ENCODE assay signal across 8 cellular contexts in genomic region chr3:177197041-177197933, GRCh38. TPM values are rescaled to one million over a fixed set of nuclear protein-coding genes. Genes with fewer than 3 reads are reported as not detected.
DNase-seq lines count a peak whose midpoint lies in the region; TF ChIP-seq lines count a peak whose summit lies in the region.

TSS of gene TBL1XR1 (minus strand) at chr3:177197482. CDS start at chr3:177064977, 132,505 bp downstream.

- H3K36me3 ChIP-seq in SK-N-SH (replicated peaks in 1 of 2; ENCODE audit: control insufficient read depth in 1 of 2, insufficient read depth in 2 of 2, low read length in 1 of 2), result no peaks in the 10 kb centered on the region

- H4K20me1 ChIP-seq in SK-N-SH (ENCODE audit: insufficient read depth), result peaks cover 23% of the 10 kb centered on the region

- H3K79me2 ChIP-seq in SK-N-SH (ENCODE audit: insufficient read depth), result peaks cover 45% of the 10 kb centered on the region

- POLR2A ChIA-PET in SK-N-SH (lab: Yijun Ruan, JAX), result interaction anchor here (0.6 to 4.2 kb wide), 5 partner anchors 146 to 364 kb away, joined by 3 to 51 read pairs (median 13); no protein-coding TSS in a partner anchor

- H3K4me1 ChIP-seq in SK-N-SH (ENCODE audit: control insufficient read depth in 1 of 2, insufficient read depth in 2 of 2, low read depth in 1 of 2, low read length in 1 of 2), result peaks cover 6 to 8% of the 10 kb centered on the region in 2 experiments; a peak in 3 of 4 replicates

- TF ChIP-seq EP300 in SK-N-SH (IDR thresholded peaks at IDR 0.05; ENCODE audit: borderline replicate concordance in 1 of 2, low read depth in 1 of 2, low read length in 1 of 2), result peak; percentile 40 to 89; a peak in 3 of 4 replicates

- CTCF ChIA-PET in SK-N-SH (lab: Yijun Ruan, JAX), result interaction anchor here (1.0 to 2.3 kb wide), 4 partner anchors 12 to 1188 kb away, joined by 4 to 8 read pairs (median 5); no protein-coding TSS in a partner anchor

- H3K27ac ChIP-seq in SK-N-SH (ENCODE audit: low read depth in 2 of 2, low read length in 1 of 2) (peak within 1 kb of the TSS; percentile 87 to 99), substantia nigra (ENCODE audit: low read depth, low read length, poor library complexity, severe bottlenecking) (peak within 1 kb of the TSS; percentile 86)

- under 1% methylated on average over 25 of the region's 119 CpGs for WGBS in SK-N-SH (ENCODE audit: low lambda C conversion rate)

- H2AFZ ChIP-seq in SK-N-SH (ENCODE audit: low read depth), result peak within 1 kb of the TSS; percentile 88

- H3K4me3 ChIP-seq in HFF-Myc (replicated peaks; ENCODE audit: low read depth, low read length), result peak within 1 kb of the TSS; percentile 97
- H3K4me3 ChIP-seq in NB4 (ENCODE audit: low read depth, low read length), result peak within 1 kb of the TSS; percentile 99
- peak within 1 kb of the TSS; percentile 85 to 99 for H3K4me3 ChIP-seq in SK-N-SH (ENCODE audit: low read depth in 2 of 2, low read length in 1 of 2)

- peak within 1 kb of the TSS; percentile 94 for H3K4me2 ChIP-seq in SK-N-SH

- H3K9me3 ChIP-seq in SK-N-SH, result no peaks in the 10 kb centered on the region

- peak; percentile 94 for DNase-seq in GM03348 (ENCODE audit: low spot score)
- DNase-seq in HFF-Myc (ENCODE audit: extremely low read depth, low read depth), result peak; percentile 77
- DNase-seq in NB4 (ENCODE audit: low read depth), result peak; percentile 95
- peak; percentile 93 for DNase-seq in SK-N-SH
- DNase-seq in activated naive CD4-positive, alpha-beta T cell treated with anti-CD3 and anti-CD28 coated beads, Interleukin-2, amount 50 U/mL, for 16 hours, result peak; percentile 85
- DNase-seq in germinal center (ENCODE audit: low spot score), result peak; percentile 88
- peak; percentile 74 for DNase-seq in non-pigmented ciliary epithelial cell (ENCODE audit: low read depth)
- DNase-seq in substantia nigra (lab: John Stamatoyannopoulos, UW), result peak; percentile 51 to 93 (median 89)

- no peak for TF ChIP-seq POLR2A in NB4 (IDR thresholded peaks at IDR 0.05; ENCODE audit: extremely low read depth, insufficient read length)

- H3F3A ChIP-seq in SK-N-SH (replicated peaks; ENCODE audit: insufficient read depth), result peaks cover 11% of the 10 kb centered on the region

- H3K9ac ChIP-seq in SK-N-SH, result peak within 1 kb of the TSS; percentile 97

- H3K9me2 ChIP-seq in SK-N-SH, result no peaks in the 10 kb centered on the region

- no peak for TF ChIP-seq CTCF in HFF-Myc (IDR thresholded peaks at IDR 0.05; ENCODE audit: low read depth, low read length, missing control alignments)
- no peak for TF ChIP-seq CTCF in NB4 (IDR thresholded peaks at IDR 0.05; ENCODE audit: low read depth, low read length)
- no peak for TF ChIP-seq CTCF in SK-N-SH (IDR thresholded peaks at IDR 0.05)

- H3K27me3 ChIP-seq in SK-N-SH (ENCODE audit: insufficient read depth), result no peaks in the 10 kb centered on the region

- peak; percentile 50 for TF ChIP-seq RAD21 in SK-N-SH (IDR thresholded peaks at IDR 0.05; ENCODE audit: low read length)

TF ChIP-seq in SK-N-SH, 30 proteins besides CTCF, POLR2A, EP300 and RAD21 (continues in another document):
- TF ChIP-seq RFX5 (IDR thresholded peaks at IDR 0.05; ENCODE audit: low read length) (peak; percentile 57; the same call in 1 of the 2 replicates), NRF1 (IDR thresholded peaks at IDR 0.05; ENCODE audit: low read depth, low read length) (no peak), NFIC (IDR thresholded peaks at IDR 0.05; ENCODE audit: borderline replicate concordance) (peak; percentile 45), RXRA (IDR thresholded peaks at IDR 0.05; ENCODE audit: borderline replicate concordance, low read depth) (no peak; the same call in 1 of the 2 replicates), MEF2A (IDR thresholded peaks at IDR 0.05; ENCODE audit: borderline replicate concordance, low read depth) (no peak), JUND (IDR thresholded peaks at IDR 0.05) (0 out of 2 replicates have a peak, but pooled peaks have one; percentile 6), MAX (IDR thresholded peaks at IDR 0.05; ENCODE audit: low read depth) (peak; percentile 37; the same call in 1 of the 2 replicates), REST (IDR thresholded peaks at IDR 0.05; ENCODE audit: low read depth, low read length) (0 out of 2 replicates have a peak, but pooled peaks have one; percentile 3), PBX3 (IDR thresholded peaks at IDR 0.05) (peak; percentile 33; the same call in 1 of the 2 replicates), FOSL2 (IDR thresholded peaks at IDR 0.05; ENCODE audit: borderline replicate concordance, low read depth) (no peak), TCF12 (IDR thresholded peaks at IDR 0.05) (no peak; the same call in 1 of the 2 replicates), POLR2AphosphoS5 (IDR thresholded peaks at IDR 0.05; ENCODE audit: low read depth, low read length) (peak; percentile 37), USF2 (IDR thresholded peaks at IDR 0.05; ENCODE audit: borderline replicate concordance, low read depth, low read length) (no peak), USF1 (IDR thresholded peaks at IDR 0.05; ENCODE audit: borderline replicate concordance, low read depth) (no peak), SMC3 (IDR thresholded peaks at IDR 0.05; ENCODE audit: low read depth, low read length) (peak; percentile 35; the same call in 1 of the 2 replicates), FOXJ3 (CRISPR knock-in tag; IDR thresholded peaks at IDR 0.05) (no peak), SIN3A (IDR thresholded peaks at IDR 0.05; ENCODE audit: borderline replicate concordance, low read depth, low read length) (no peak; the same call in 1 of the 2 replicates), YY1 (IDR thresholded peaks at IDR 0.05; ENCODE audit: low read depth) (no peak), ELF1 (IDR thresholded peaks at IDR 0.05) (no peak), MXI1 (IDR thresholded peaks at IDR 0.05; ENCODE audit: low read depth, low read length) (no peak), CHD2 (IDR thresholded peaks at IDR 0.05; ENCODE audit: low read length, partially characterized antibody) (no peak), TAF1 (IDR thresholded peaks at IDR 0.05; ENCODE audit: borderline replicate concordance, low read depth, low read length) (peak; percentile 55; the same call in 1 of the 2 replicates)

RNA-seq across cellular contexts. Expression of gene TBL1XR1, which starts in this region (rescaled TPM):
- 16.7 and 20.9 TPM in 2 replicates for polyA plus RNA-seq in SK-N-SH (2012; rRNA removed)
- polyA plus RNA-seq in SK-N-SH (2012; cell fraction: cytosol; rRNA removed), result 18.9 and 19.1 TPM in 2 replicates
- 19.8 and 38.8 TPM in 2 replicates for polyA plus RNA-seq in SK-N-SH (2012; cell fraction: nucleus; rRNA removed)

Comparison
In these comparisons a context has a peak if more than half of its experiments do, and no peak if none do; other contexts are left out.
1. Peak in every context shown above with its lines: DNase-seq, H3K4me3 ChIP-seq and H3K27ac ChIP-seq.